In the genomic region with DNA sequence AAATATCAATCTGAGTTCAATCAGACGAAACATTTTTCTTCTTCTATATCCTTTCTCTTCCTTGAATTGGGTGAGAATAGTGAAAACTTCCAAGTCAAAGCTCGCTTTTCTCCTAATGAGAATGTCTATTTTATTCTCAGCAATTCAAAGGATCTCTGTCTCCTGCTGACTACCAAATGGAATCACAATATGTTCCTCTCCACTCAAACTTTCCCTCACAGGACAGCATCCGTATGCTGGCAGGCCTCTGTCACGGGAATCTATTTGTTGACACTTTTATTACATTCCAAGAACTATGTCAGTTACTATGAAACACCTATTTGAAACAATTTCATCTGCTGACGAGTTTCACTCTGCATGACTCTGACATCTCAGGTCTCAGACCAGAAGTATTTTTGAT, we compare ENCODE assay signal across 1 cellular context.
TF ChIP-seq lines count a peak whose summit lies in the region.

No MANE protein-coding gene starts in this region.

TF ChIP-seq in WTC11, 78 proteins besides CTCF, POLR2A, EP300 and RAD21 (continued from another document):
- TF ChIP-seq, protein P1, sequence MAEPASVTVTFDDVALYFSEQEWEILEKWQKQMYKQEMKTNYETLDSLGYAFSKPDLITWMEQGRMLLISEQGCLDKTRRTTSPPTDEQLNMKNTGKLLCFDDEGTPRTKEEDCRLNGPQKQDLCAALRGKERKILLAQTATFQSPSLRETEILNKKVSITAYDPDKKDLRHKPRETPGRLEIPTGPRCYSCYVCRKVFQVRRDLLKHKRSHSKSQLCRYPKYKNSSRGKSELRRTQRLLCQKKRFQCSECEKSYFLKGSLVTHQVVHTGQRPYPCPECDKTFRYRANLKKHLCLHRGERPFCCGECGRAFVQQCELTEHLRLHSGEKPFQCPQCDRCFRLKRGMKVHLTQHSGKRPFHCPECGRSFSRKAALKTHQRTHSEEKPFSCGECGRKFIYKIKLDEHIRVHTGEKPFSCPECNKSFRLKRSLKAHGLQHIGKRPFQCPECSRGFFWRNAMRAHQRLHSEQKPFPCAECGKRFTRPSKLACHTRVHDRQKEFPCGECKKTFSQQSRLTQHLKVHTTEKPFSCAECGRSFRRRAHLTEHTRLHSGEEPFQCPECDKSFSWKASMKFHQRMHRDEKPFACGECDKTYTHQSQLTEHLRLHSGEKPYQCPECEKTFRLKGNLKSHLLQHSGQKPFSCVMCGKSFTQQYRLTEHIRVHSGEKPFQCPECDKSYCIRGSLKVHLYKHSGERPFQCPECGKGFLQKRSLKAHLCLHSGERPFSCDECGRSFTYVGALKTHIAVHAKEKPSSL (CRISPR knock-in tag; conservative IDR thresholded peaks at IDR 0.05) = no peak
- TF ChIP-seq MXD4 (CRISPR knock-in tag; IDR thresholded peaks at IDR 0.05; ENCODE audit: borderline replicate concordance) = no peak
- TF ChIP-seq, protein P2, sequence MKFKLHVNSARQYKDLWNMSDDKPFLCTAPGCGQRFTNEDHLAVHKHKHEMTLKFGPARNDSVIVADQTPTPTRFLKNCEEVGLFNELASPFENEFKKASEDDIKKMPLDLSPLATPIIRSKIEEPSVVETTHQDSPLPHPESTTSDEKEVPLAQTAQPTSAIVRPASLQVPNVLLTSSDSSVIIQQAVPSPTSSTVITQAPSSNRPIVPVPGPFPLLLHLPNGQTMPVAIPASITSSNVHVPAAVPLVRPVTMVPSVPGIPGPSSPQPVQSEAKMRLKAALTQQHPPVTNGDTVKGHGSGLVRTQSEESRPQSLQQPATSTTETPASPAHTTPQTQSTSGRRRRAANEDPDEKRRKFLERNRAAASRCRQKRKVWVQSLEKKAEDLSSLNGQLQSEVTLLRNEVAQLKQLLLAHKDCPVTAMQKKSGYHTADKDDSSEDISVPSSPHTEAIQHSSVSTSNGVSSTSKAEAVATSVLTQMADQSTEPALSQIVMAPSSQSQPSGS (CRISPR knock-in tag; IDR thresholded peaks at IDR 0.05; ENCODE audit: borderline replicate concordance, low read depth) = no peak
- TF ChIP-seq, protein P3, sequence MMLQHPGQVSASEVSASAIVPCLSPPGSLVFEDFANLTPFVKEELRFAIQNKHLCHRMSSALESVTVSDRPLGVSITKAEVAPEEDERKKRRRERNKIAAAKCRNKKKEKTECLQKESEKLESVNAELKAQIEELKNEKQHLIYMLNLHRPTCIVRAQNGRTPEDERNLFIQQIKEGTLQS (CRISPR knock-in tag; conservative IDR thresholded peaks at IDR 0.05) = no peak
- TF ChIP-seq, protein P4, sequence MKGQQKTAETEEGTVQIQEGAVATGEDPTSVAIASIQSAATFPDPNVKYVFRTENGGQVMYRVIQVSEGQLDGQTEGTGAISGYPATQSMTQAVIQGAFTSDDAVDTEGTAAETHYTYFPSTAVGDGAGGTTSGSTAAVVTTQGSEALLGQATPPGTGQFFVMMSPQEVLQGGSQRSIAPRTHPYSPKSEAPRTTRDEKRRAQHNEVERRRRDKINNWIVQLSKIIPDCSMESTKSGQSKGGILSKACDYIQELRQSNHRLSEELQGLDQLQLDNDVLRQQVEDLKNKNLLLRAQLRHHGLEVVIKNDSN (CRISPR knock-in tag; IDR thresholded peaks at IDR 0.05) = no peak
- no peak for TF ChIP-seq GABPB1 (CRISPR knock-in tag; IDR thresholded peaks at IDR 0.05)
- no peak for TF ChIP-seq EMX1 (CRISPR knock-in tag; IDR thresholded peaks at IDR 0.05)
- TF ChIP-seq IRF2 (CRISPR knock-in tag; IDR thresholded peaks at IDR 0.05; ENCODE audit: borderline replicate concordance, low read depth) = no peak
- no peak for TF ChIP-seq NR2C2 (CRISPR knock-in tag; IDR thresholded peaks at IDR 0.05)
- TF ChIP-seq, protein P5, sequence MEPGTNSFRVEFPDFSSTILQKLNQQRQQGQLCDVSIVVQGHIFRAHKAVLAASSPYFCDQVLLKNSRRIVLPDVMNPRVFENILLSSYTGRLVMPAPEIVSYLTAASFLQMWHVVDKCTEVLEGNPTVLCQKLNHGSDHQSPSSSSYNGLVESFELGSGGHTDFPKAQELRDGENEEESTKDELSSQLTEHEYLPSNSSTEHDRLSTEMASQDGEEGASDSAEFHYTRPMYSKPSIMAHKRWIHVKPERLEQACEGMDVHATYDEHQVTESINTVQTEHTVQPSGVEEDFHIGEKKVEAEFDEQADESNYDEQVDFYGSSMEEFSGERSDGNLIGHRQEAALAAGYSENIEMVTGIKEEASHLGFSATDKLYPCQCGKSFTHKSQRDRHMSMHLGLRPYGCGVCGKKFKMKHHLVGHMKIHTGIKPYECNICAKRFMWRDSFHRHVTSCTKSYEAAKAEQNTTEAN (CRISPR knock-in tag; IDR thresholded peaks at IDR 0.05) = no peak
- no peak for TF ChIP-seq CREB1 (CRISPR knock-in tag; IDR thresholded peaks at IDR 0.05)
- TF ChIP-seq, protein P6, sequence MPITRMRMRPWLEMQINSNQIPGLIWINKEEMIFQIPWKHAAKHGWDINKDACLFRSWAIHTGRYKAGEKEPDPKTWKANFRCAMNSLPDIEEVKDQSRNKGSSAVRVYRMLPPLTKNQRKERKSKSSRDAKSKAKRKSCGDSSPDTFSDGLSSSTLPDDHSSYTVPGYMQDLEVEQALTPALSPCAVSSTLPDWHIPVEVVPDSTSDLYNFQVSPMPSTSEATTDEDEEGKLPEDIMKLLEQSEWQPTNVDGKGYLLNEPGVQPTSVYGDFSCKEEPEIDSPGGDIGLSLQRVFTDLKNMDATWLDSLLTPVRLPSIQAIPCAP (CRISPR knock-in tag; IDR thresholded peaks at IDR 0.05) = no peak
- TF ChIP-seq ZNF232 (CRISPR knock-in tag; IDR thresholded peaks at IDR 0.05) = no peak
- no peak for TF ChIP-seq ELF4 (CRISPR knock-in tag; IDR thresholded peaks at IDR 0.05; ENCODE audit: low read depth)
